Comparison of ENCODE assay signal across 34 cellular contexts in the genomic region with DNA sequence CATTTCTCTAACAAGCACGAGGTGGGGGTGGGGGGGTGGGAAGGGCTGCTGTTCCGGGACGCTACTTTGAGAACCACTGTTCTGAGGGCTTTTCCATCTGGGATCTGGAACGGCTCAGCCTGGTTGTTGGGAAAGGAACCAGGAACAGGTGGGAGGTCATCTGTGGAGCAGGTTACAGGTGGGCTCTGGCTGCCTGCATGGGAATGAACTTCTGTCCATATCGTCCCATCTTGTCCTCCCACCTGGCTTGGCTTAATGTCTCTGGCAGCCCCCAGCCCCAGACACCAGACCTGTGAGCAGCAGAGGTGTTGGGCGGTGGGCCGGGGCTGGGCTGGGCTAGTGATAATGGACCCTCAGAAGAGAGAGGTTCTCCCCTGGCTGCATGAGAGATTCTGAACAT.
"Had no signal": no experiment of that assay in that cellular context is flagged by ENCODE, and none has a peak within 500 bp of the region (broad histone marks: within the 10 kb centered on the region; RNA-seq: fewer than 3 reads in every experiment).

No MANE protein-coding gene starts in this region.

- H3K36me3 Mint-ChIP-seq: WTC11 had no signal

- FAIRE-seq: astrocyte, bronchial epithelial cell had no signal

- H3K27me3 ChIP-seq: adrenal gland, body of pancreas had no signal

- ATAC-seq: activated CD4-positive, alpha-beta T cell treated with anti-CD3 and anti-CD28 coated beads for 36 hours; activated CD4-positive, CD25-positive, alpha-beta regulatory T cell treated with anti-CD3 and anti-CD28 coated beads, Interleukin-2, amount 50 U/mL, for 24 hours; activated CD8-positive, alpha-beta T cell treated with anti-CD3 and anti-CD28 coated beads, Interleukin-2, amount 10 ng/mL, durations not matched to agents 7 days and 5 days; activated naive CD4-positive, alpha-beta T cell treated with anti-CD3 and anti-CD28 coated beads, Interleukin-2, amount 50 U/mL, for 72 hours; body of pancreas; WTC11 had no signal

- H3K27ac Mint-ChIP-seq: activated CD4-positive, alpha-beta T cell treated with anti-CD3 and anti-CD28 coated beads for 36 hours; activated CD4-positive, alpha-beta T cell treated with anti-CD3 and anti-CD28 coated beads, Interleukin-2, amount 10 ng/mL, durations not matched to agents 7 days and 5 days; activated CD8-positive, alpha-beta T cell treated with anti-CD3 and anti-CD28 coated beads, Interleukin-2, amount 10 ng/mL, durations not matched to agents 7 days and 5 days; activated naive CD4-positive, alpha-beta T cell treated with anti-CD3 and anti-CD28 coated beads for 36 hours; activated naive CD4-positive, alpha-beta T cell treated with anti-CD3 and anti-CD28 coated beads, Interleukin-2, amount 50 U/mL, for 72 hours; activated T-cell treated with anti-CD3 and anti-CD28 coated beads, Interleukin-2, amount 50 U/mL, for 24 hours; activated T-helper 2 cell treated with anti-CD3 and anti-CD28 coated beads, Interferon-gamma antibody, Interleukin-2, Interleukin-4, amounts not matched to agents 10 μg/mL and 5 μg/mL and 100 μg/mL, durations not matched to agents 14 hours and 24 hours and 36 hours; T-helper 1 cell treated with Interleukin-12 subunit alpha and Interleukin-12 subunit beta and Interleukin-4 antibody, amounts not matched to agents 30 μg/mL and 1 μg/mL, for 36 hours; T-helper 2 cell treated with Interferon-gamma antibody and Interleukin-4, amounts not matched to agents 5 μg/mL and 100 μg/mL, for 36 hours; WTC11 had no signal

- H3K27ac ChIP-seq: adrenal gland, SJSA1 had no signal

- H3K4me3 Mint-ChIP-seq: activated CD4-positive, alpha-beta T cell treated with anti-CD3 and anti-CD28 coated beads for 36 hours; activated CD4-positive, alpha-beta T cell treated with anti-CD3 and anti-CD28 coated beads, Interleukin-2, amount 10 ng/mL, durations not matched to agents 7 days and 5 days; activated CD8-positive, alpha-beta T cell treated with anti-CD3 and anti-CD28 coated beads, Interleukin-2, amount 10 ng/mL, durations not matched to agents 7 days and 5 days; activated naive CD4-positive, alpha-beta T cell treated with anti-CD3 and anti-CD28 coated beads for 36 hours; activated T-cell treated with anti-CD3 and anti-CD28 coated beads, Interleukin-2, amount 50 U/mL, for 24 hours; T-helper 1 cell treated with Interleukin-12 subunit alpha and Interleukin-12 subunit beta and Interleukin-4 antibody, amounts not matched to agents 30 μg/mL and 1 μg/mL, for 36 hours; T-helper 2 cell treated with Interferon-gamma antibody and Interleukin-4, amounts not matched to agents 5 μg/mL and 100 μg/mL, for 36 hours; WTC11 had no signal

- H3K9me2 ChIP-seq: SK-N-SH had no signal

- H3K9me3 Mint-ChIP-seq: activated CD4-positive, alpha-beta T cell treated with anti-CD3 and anti-CD28 coated beads, Interleukin-2, amount 10 ng/mL, durations not matched to agents 7 days and 5 days; activated naive CD4-positive, alpha-beta T cell treated with anti-CD3 and anti-CD28 coated beads for 36 hours; activated naive CD4-positive, alpha-beta T cell treated with anti-CD3 and anti-CD28 coated beads, Interleukin-2, amount 50 U/mL, for 72 hours; activated T-cell treated with anti-CD3 and anti-CD28 coated beads, Interleukin-2, amount 50 U/mL, for 24 hours; activated T-helper 2 cell treated with anti-CD3 and anti-CD28 coated beads, Interferon-gamma antibody, Interleukin-2, Interleukin-4, amounts not matched to agents 10 μg/mL and 5 μg/mL and 100 μg/mL, durations not matched to agents 14 hours and 24 hours and 36 hours; T-helper 1 cell treated with Interleukin-12 subunit alpha and Interleukin-12 subunit beta and Interleukin-4 antibody, amounts not matched to agents 30 μg/mL and 1 μg/mL, for 36 hours; T-helper 2 cell treated with Interferon-gamma antibody and Interleukin-4, amounts not matched to agents 5 μg/mL and 100 μg/mL, for 36 hours; WTC11 had no signal

- H3K4me3 ChIP-seq: adrenal gland, body of pancreas, SJSA1 had no signal

- H3K9me3 ChIP-seq: adrenal gland, body of pancreas, SJSA1, SK-N-SH had no signal

- H3K9ac ChIP-seq: SK-N-SH had no signal

- H3K36me3 ChIP-seq: adrenal gland, SJSA1 had no signal

- DNase-seq: activated CD4-positive, alpha-beta T cell treated with anti-CD3 and anti-CD28 coated beads for 36 hours; activated CD4-positive, alpha-beta T cell treated with anti-CD3 and anti-CD28 coated beads, Interleukin-2, amount 10 ng/mL, durations not matched to agents 7 days and 5 days; activated CD4-positive, alpha-beta T cell treated with anti-CD3 and anti-CD28 coated beads, Interleukin-2, amount 50 U/mL, for 48 hours; activated CD8-positive, alpha-beta T cell treated with anti-CD3 and anti-CD28 coated beads, Interleukin-2, amount 10 ng/mL, durations not matched to agents 7 days and 5 days; activated gamma-delta T cell treated with Interleukin-2 at 50 U/mL for 16 hours; activated naive CD4-positive, alpha-beta T cell treated with anti-CD3 and anti-CD28 coated beads for 36 hours; activated T-cell treated with anti-CD3 and anti-CD28 coated beads, Interleukin-2, amount 50 U/mL, for 24 hours; body of pancreas; caudate nucleus; cerebellar nuclear complex; MM.1S; MV-4-11; NCI-H1092; NCI-H146; NCI-H187; NCI-H2029 treated with DMSO at 0.1 percent for 48 hours; NCI-H2107; NCI-H2171; NCI-H510A; NCI-H526; NCI-H748 treated with DMSO at 0.1 percent for 48 hours; OCI-M1; SHP77 treated with DMSO at 0.1 percent for 48 hours; SK-N-SH had no signal
